In genomic region chr9:128987800-128988199, GRCh38 we compare ENCODE assay signal across 9 cellular contexts.
A peak's percentile ranks its signal among the peaks of the same experiment; 100 is the strongest.
DNase-seq lines count a peak whose midpoint lies in the region; ATAC-seq, FAIRE-seq and TF ChIP-seq lines count a peak whose summit lies in the region.
"Had no signal": no experiment of that assay in that cellular context is flagged by ENCODE, and none has a peak within 500 bp of the region (broad histone marks: within the 10 kb centered on the region; RNA-seq: fewer than 3 reads in every experiment).

No MANE protein-coding gene starts in this region.

- DNase-seq in H54 (ENCODE audit: insufficient read length, low spot score) (peak; percentile 70), amniotic stem cell (lab: John Stamatoyannopoulos, UW) (peak; percentile 36), globus pallidus (ENCODE audit: low spot score) (peak; percentile 68), stromal cell of bone marrow (ENCODE audit: low read depth) (peak; percentile 85), NCI-H524 treated with DMSO at 0.1 percent for 48 hours (lab: John Stamatoyannopoulos, UW) (no peak), NCI-H1930 (lab: John Stamatoyannopoulos, UW) (no peak)
- DNase-seq: NCI-H2081 treated with DMSO at 0.1 percent for 48 hours had no signal

- ATAC-seq in GM21381 (IDR thresholded peaks at IDR 0.05; ENCODE audit: unreplicated experiment), result no peak
- no peak for ATAC-seq in HG02852 (IDR thresholded peaks at IDR 0.05; ENCODE audit: unreplicated experiment)

- peak; percentile 92 for FAIRE-seq in H54 (lab: Jason Lieb, UNC)

- no peak for TF ChIP-seq POLR2A in H54 (IDR thresholded peaks at IDR 0.05; ENCODE audit: low read depth, low read length)

Comparison
In these comparisons a context has a peak if more than half of its experiments do, and no peak if none do; other contexts are left out.
1. DNase-seq: peak in H54 (single experiment), amniotic stem cell (single experiment), globus pallidus (single experiment) and stromal cell of bone marrow (single experiment); none in NCI-H524 treated with DMSO at 0.1 percent for 48 hours (single experiment) and NCI-H1930 (0 of 2).